12 cellular contexts compared by ENCODE assay signal in the genomic region with DNA sequence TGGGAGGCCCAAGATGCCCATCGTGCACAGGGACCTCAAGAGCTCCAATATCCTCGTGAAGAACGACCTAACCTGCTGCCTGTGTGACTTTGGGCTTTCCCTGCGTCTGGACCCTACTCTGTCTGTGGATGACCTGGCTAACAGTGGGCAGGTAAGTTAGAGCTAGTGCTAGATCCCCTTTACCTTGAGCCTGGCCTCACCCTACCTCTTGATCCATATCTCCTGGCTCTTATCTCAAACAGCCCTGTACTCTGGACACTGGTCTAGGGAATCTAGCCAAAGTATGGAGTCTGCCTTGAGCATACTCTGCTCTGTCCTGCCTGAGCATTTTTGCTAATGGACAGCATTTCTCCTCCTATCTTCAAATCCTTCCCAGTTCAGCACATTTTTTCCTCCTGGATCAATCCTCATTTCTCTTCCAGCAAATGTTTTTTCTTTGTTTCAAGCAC.
DNase-seq lines count a peak whose midpoint lies in the region; ATAC-seq and TF ChIP-seq lines count a peak whose summit lies in the region.
"Had no signal": no experiment of that assay in that cellular context is flagged by ENCODE, and none has a peak within 500 bp of the region (broad histone marks: within the 10 kb centered on the region; RNA-seq: fewer than 3 reads in every experiment).

No MANE protein-coding gene starts in this region.

- peaks cover 17% of the 10 kb centered on the region for H3K4me1 ChIP-seq in CD4-positive, CD25-positive, alpha-beta regulatory T cell (ENCODE audit: control insufficient read depth, insufficient read depth, low read length, poor library complexity, severe bottlenecking)
- H3K4me1 ChIP-seq in IMR-90 (ENCODE audit: control insufficient read depth, insufficient read depth, low read length) (peaks cover 3% of the 10 kb centered on the region), endodermal cell (ENCODE audit: control insufficient read depth, insufficient read depth, low read length) (peaks cover 11% of the 10 kb centered on the region), SK-N-SH (ENCODE audit: control insufficient read depth in 1 of 2, insufficient read depth in 2 of 2, low read depth in 1 of 2, low read length in 1 of 2) (peaks cover 0 to 8% of the 10 kb centered on the region in 2 experiments; a peak in 3 of 4 replicates)
- H3K4me1 ChIP-seq: psoas muscle had no signal

- H3K27me3 Mint-ChIP-seq in CD4-positive, CD25-positive, alpha-beta regulatory T cell, result no peaks in the 10 kb centered on the region
- H3K27me3 Mint-ChIP-seq in endodermal cell (ENCODE audit: insufficient read depth), result no peaks in the 10 kb centered on the region

- TF ChIP-seq POLR2A in IMR-90 (IDR thresholded peaks at IDR 0.05; ENCODE audit: low read depth, low read length), result no peak

- H3K4me3 Mint-ChIP-seq in CD4-positive, CD25-positive, alpha-beta regulatory T cell, result peak overlapping the region in 2 of 4 donors; percentile 27 to 60
- H3K4me3 Mint-ChIP-seq in endodermal cell, result no peak overlapping the region

- CTCF ChIA-PET in IMR-90 (lab: Yijun Ruan, JAX), result no interaction called here
- CTCF ChIA-PET in SK-N-SH (lab: Yijun Ruan, JAX), result no interaction called here

- no peak for TF ChIP-seq RAD21 in IMR-90 (IDR thresholded peaks at IDR 0.05; ENCODE audit: low read length)
- no peak for TF ChIP-seq RAD21 in SK-N-SH (IDR thresholded peaks at IDR 0.05; ENCODE audit: low read length)

- H3K14ac ChIP-seq in IMR-90 (replicated peaks; ENCODE audit: low read depth, low read length), result no peak overlapping the region

- no peak overlapping the region for H4K91ac ChIP-seq in IMR-90 (ENCODE audit: insufficient read depth, low read depth, low read length)

- no peak overlapping the region for H2AFZ ChIP-seq in IMR-90 (replicated peaks; ENCODE audit: low read length, poor library complexity)
- no peak overlapping the region for H2AFZ ChIP-seq in SK-N-SH (ENCODE audit: low read depth)

- peak overlapping the region; percentile 38 to 87 (median 67) for H3K27ac Mint-ChIP-seq in CD4-positive, CD25-positive, alpha-beta regulatory T cell
- peak overlapping the region; percentile 1 for H3K27ac Mint-ChIP-seq in endodermal cell

- TF ChIP-seq EP300 in SK-N-SH (IDR thresholded peaks at IDR 0.05; ENCODE audit: borderline replicate concordance in 1 of 2, low read depth in 1 of 2, low read length in 1 of 2), result no peak

- no peak overlapping the region for H3K4me3 ChIP-seq in CD4-positive, CD25-positive, alpha-beta regulatory T cell (ENCODE audit: low read depth, low read length)
- H3K4me3 ChIP-seq in IMR-90 (ENCODE audit: insufficient read depth, low read depth, low read length) (no peak overlapping the region), endodermal cell (ENCODE audit: low read length) (no peak overlapping the region), SK-N-SH (ENCODE audit: low read depth in 2 of 2, low read length in 1 of 2) (no peak overlapping the region)
- H3K4me3 ChIP-seq: psoas muscle had no signal

- H4K5ac ChIP-seq in IMR-90 (ENCODE audit: low read depth, low read length), result no peak overlapping the region

- dilution Hi-C loops in IMR-90 (cut with HindIII; ENCODE audit: low sequenced_read_pairs, unreplicated experiment), result no loop called here

- H3K9me3 ChIP-seq in CD4-positive, CD25-positive, alpha-beta regulatory T cell (ENCODE audit: control insufficient read depth in 2 of 2, low read length in 2 of 2), result no peaks in the 10 kb centered on the region
- H3K9me3 ChIP-seq in IMR-90 (ENCODE audit: control insufficient read depth, insufficient read depth, low read length) (no peaks in the 10 kb centered on the region), endodermal cell (ENCODE audit: control insufficient read depth, low read length) (no peaks in the 10 kb centered on the region), SK-N-SH (no peaks in the 10 kb centered on the region)
- H3K9me3 ChIP-seq: psoas muscle had no signal

- H2AK5ac ChIP-seq in IMR-90 (ENCODE audit: low read depth, low read length), result peak overlapping the region; percentile 40; the same call in 1 of the 2 replicates

- H3K9ac ChIP-seq in IMR-90 (ENCODE audit: low read depth, low read length) (no peak overlapping the region), endodermal cell (ENCODE audit: extremely low read depth, low read length, poor library complexity, severe bottlenecking) (no peak overlapping the region), SK-N-SH (no peak overlapping the region)
- H3K9ac ChIP-seq: KMS-11 had no signal

- intact Hi-C loops in IMR-90 (cut with micrococcal nuclease), result no loop called here

- DNase-seq in CD4-positive, CD25-positive, alpha-beta regulatory T cell, result no peak
- DNase-seq in IMR-90 (no peak), endodermal cell (no peak), omental fat pad (ENCODE audit: low spot score) (no peak), COLO668 (lab: John Stamatoyannopoulos, UW; ENCODE audit: unreplicated experiment) (no peak), SK-N-SH (no peak)
- DNase-seq: activated CD8-positive, alpha-beta memory T cell treated with anti-CD3 and anti-CD28 coated beads, Interleukin-2, amount 50 U/mL, for 48 hours; effector CD8-positive, alpha-beta T cell; foreskin melanocyte had no signal

- no peaks in the 10 kb centered on the region for H3K27me3 ChIP-seq in CD4-positive, CD25-positive, alpha-beta regulatory T cell (ENCODE audit: control insufficient read depth, insufficient read depth, low read length)
- H3K27me3 ChIP-seq in IMR-90 (ENCODE audit: control insufficient read depth, insufficient read depth, low read length) (no peaks in the 10 kb centered on the region), endodermal cell (ENCODE audit: control insufficient read depth, insufficient read depth, low read length, poor library complexity, severe bottlenecking) (no peaks in the 10 kb centered on the region), SK-N-SH (ENCODE audit: insufficient read depth) (no peaks in the 10 kb centered on the region)

- peaks cover 78% of the 10 kb centered on the region for H3K36me3 ChIP-seq in CD4-positive, CD25-positive, alpha-beta regulatory T cell (ENCODE audit: control insufficient read depth, insufficient read depth, low read length)
- peaks cover 44% of the 10 kb centered on the region for H3K36me3 ChIP-seq in IMR-90 (ENCODE audit: control insufficient read depth, insufficient read depth, low read length)
- H3K36me3 ChIP-seq in endodermal cell (ENCODE audit: control insufficient read depth, insufficient read depth, low read length), result peaks cover 73% of the 10 kb centered on the region
- H3K36me3 ChIP-seq in SK-N-SH (replicated peaks in 1 of 2; ENCODE audit: control insufficient read depth in 1 of 2, insufficient read depth in 2 of 2, low read length in 1 of 2), result peaks cover 46 to 83% of the 10 kb centered on the region in 2 experiments

- H2BK20ac ChIP-seq in IMR-90 (ENCODE audit: low read depth, low read length), result no peak overlapping the region

- in situ Hi-C loops in IMR-90 (cut with MboI; ENCODE audit: low sequenced_read_pairs), result no loop called here

- H3K27ac ChIP-seq in CD4-positive, CD25-positive, alpha-beta regulatory T cell (ENCODE audit: insufficient read depth, low read length, poor library complexity, severe bottlenecking), result no peak overlapping the region
- H3K27ac ChIP-seq in IMR-90 (ENCODE audit: insufficient read depth, low read length), result no peak overlapping the region; the same call in 1 of the 2 replicates
- no peak overlapping the region for H3K27ac ChIP-seq in endodermal cell (ENCODE audit: low read depth, low read length)
- H3K27ac ChIP-seq in SK-N-SH (ENCODE audit: low read depth in 2 of 2, low read length in 1 of 2), result no peak overlapping the region; a peak in 1 of 4 replicates
- H3K27ac ChIP-seq: KMS-11, psoas muscle had no signal

- no peak overlapping the region; the same call in 1 of the 2 replicates for H3K18ac ChIP-seq in IMR-90 (ENCODE audit: low read depth, low read length)

- H3K23ac ChIP-seq in IMR-90 (ENCODE audit: low read depth, low read length), result no peak overlapping the region

- no peaks in the 10 kb centered on the region for H3K9me2 ChIP-seq in SK-N-SH

- peaks cover 54% of the 10 kb centered on the region for H3K79me2 ChIP-seq in SK-N-SH (ENCODE audit: insufficient read depth)

- no peak overlapping the region for H3K4ac ChIP-seq in IMR-90 (ENCODE audit: low read depth, low read length)

- H2AK9ac ChIP-seq in IMR-90 (replicated peaks; ENCODE audit: low read depth, low read length, poor library complexity), result no peak overlapping the region

- no peak overlapping the region for H2BK120ac ChIP-seq in IMR-90 (ENCODE audit: low read depth, low read length)

- POLR2A ChIA-PET in IMR-90 (lab: Charles Lee; ENCODE audit: unreplicated experiment), result no interaction called here
- POLR2A ChIA-PET in SK-N-SH (lab: Yijun Ruan, JAX), result no interaction called here

- H3K4me1 Mint-ChIP-seq in CD4-positive, CD25-positive, alpha-beta regulatory T cell, result peaks cover 38 to 97% (median 62%) of the 10 kb centered on the region in 4 donors
- peaks cover 24% of the 10 kb centered on the region for H3K4me1 Mint-ChIP-seq in endodermal cell

- no CpG with 5 or more reads among the region's 4 CpGs for WGBS in IMR-90 (ENCODE audit: extremely low coverage in 2 of 2, insufficient read length in 1 of 2), 2 experiments
- WGBS in endodermal cell (ENCODE audit: insufficient coverage in 1 of 2, insufficient read length in 1 of 2), 2 experiments, result 93 to 100% methylated on average over 1 to 4 of the region's 4 CpGs
- 100% methylated on average over 2 of the region's 4 CpGs for WGBS in SK-N-SH (ENCODE audit: low lambda C conversion rate)

- no TSS peak for BruUV-seq in IMR-90 (replicated peaks; lab: Mats Ljungman, UMichigan)

- H2BK15ac ChIP-seq in IMR-90 (ENCODE audit: low read depth, low read length), result no peak overlapping the region

- peaks cover 17% of the 10 kb centered on the region for H3K9me1 ChIP-seq in IMR-90 (ENCODE audit: insufficient read depth, low read length)

- peaks cover 37 to 65% of the 10 kb centered on the region in 2 experiments for H3K79me1 ChIP-seq in IMR-90 (ENCODE audit: low read depth in 1 of 2, low read length in 2 of 2)

- no peak for ATAC-seq in CD4-positive, CD25-positive, alpha-beta regulatory T cell (ENCODE audit: low read depth in 2 of 2)
- ATAC-seq in IMR-90 (ENCODE audit: low read depth) (no peak), omental fat pad (ENCODE audit: low FRiP score) (peak; percentile 16), HG03342 (IDR thresholded peaks at IDR 0.05; ENCODE audit: unreplicated experiment) (no peak)

- TF ChIP-seq CTCF in IMR-90 (conservative IDR thresholded peaks at IDR 0.05; ENCODE audit: low read depth, low read length) (no peak), endodermal cell (conservative IDR thresholded peaks at IDR 0.05) (no peak), omental fat pad (IDR thresholded peaks at IDR 0.05) (no peak), SK-N-SH (IDR thresholded peaks at IDR 0.05) (no peak)

- peaks cover 84% of the 10 kb centered on the region for H3K36me3 Mint-ChIP-seq in CD4-positive, CD25-positive, alpha-beta regulatory T cell
- peaks cover 76% of the 10 kb centered on the region for H3K36me3 Mint-ChIP-seq in endodermal cell (ENCODE audit: low read depth)

- H3K56ac ChIP-seq in IMR-90 (ENCODE audit: extremely low read depth, insufficient read depth, low read length), result no peak overlapping the region

- H3F3A ChIP-seq in SK-N-SH (replicated peaks; ENCODE audit: insufficient read depth), result no peaks in the 10 kb centered on the region

- peaks cover 0 to 4% (median 0%) of the 10 kb centered on the region in 7 donors for H3K9me3 Mint-ChIP-seq in CD4-positive, CD25-positive, alpha-beta regulatory T cell
- H3K9me3 Mint-ChIP-seq in endodermal cell, result no peaks in the 10 kb centered on the region

- no peak overlapping the region for H2BK5ac ChIP-seq in IMR-90 (ENCODE audit: low read depth, low read length, poor library complexity, severe bottlenecking)

- H3K4me2 ChIP-seq in IMR-90 (ENCODE audit: low read depth, low read length) (no peak overlapping the region), SK-N-SH (no peak overlapping the region)
- H3K4me2 ChIP-seq: KMS-11 had no signal

- H4K8ac ChIP-seq in IMR-90 (ENCODE audit: low read depth in 2 of 2, low read length in 2 of 2), result no peak overlapping the region

- H4K20me1 ChIP-seq in IMR-90 (ENCODE audit: insufficient read depth, low read length) (no peaks in the 10 kb centered on the region), SK-N-SH (ENCODE audit: insufficient read depth) (no peaks in the 10 kb centered on the region)
